In the genomic region with DNA sequence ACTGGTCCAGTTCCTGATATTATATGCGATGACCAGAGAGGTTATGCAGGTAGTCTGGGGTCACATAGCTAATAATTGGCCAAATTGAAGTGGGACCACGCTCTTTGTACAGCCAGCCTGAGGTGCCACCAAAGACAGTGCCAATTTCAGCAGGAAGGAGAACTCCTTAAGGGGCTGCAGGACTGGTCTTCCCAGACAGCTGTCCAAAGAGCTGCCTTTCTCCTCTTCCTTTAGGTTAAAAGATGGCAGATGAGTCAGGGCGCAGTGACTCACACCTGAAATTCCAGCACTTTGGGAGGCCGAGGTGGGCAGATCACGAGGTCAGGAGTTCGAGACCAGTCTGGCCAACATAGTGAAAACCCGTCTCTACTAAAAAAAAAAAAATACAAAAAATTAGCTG, we compare ENCODE assay signal across 19 cellular contexts.
"Had no signal": no experiment of that assay in that cellular context is flagged by ENCODE, and none has a peak within 500 bp of the region (broad histone marks: within the 10 kb centered on the region; RNA-seq: fewer than 3 reads in every experiment).

No MANE protein-coding gene starts in this region.

- H3K36me3 Mint-ChIP-seq: natural killer cell treated with Interleukin-12 subunit alpha and Interleukin-12 subunit beta and Interleukin-15 and Interleukin-18, amount 100 ng/mL, for 72 hours had no signal

- H3K4me3 Mint-ChIP-seq: activated naive CD8-positive, alpha-beta T cell; natural killer cell treated with Interleukin-12 subunit alpha and Interleukin-12 subunit beta and Interleukin-15 and Interleukin-18, amount 100 ng/mL, for 72 hours had no signal

- H3K36me3 ChIP-seq: colonic mucosa, gastroesophageal sphincter, thoracic aorta had no signal

- H3K9me3 Mint-ChIP-seq: natural killer cell treated with Interleukin-12 subunit alpha and Interleukin-12 subunit beta and Interleukin-15 and Interleukin-18, amount 100 ng/mL, for 72 hours had no signal

- H3K27me3 ChIP-seq: body of pancreas, colonic mucosa, gastroesophageal sphincter had no signal

- H3K27ac Mint-ChIP-seq: activated naive CD8-positive, alpha-beta T cell; natural killer cell treated with Interleukin-12 subunit alpha and Interleukin-12 subunit beta and Interleukin-15 and Interleukin-18, amount 100 ng/mL, for 72 hours had no signal

- FAIRE-seq: islet of Langerhans had no signal

- ATAC-seq: body of pancreas; gastroesophageal sphincter; left lobe of liver; natural killer cell treated with Interleukin-12 subunit alpha and Interleukin-12 subunit beta and Interleukin-15 and Interleukin-18, amount 100 ng/mL, for 72 hours had no signal

- H3K4me1 ChIP-seq: body of pancreas, colonic mucosa had no signal

- H3K4me3 ChIP-seq: body of pancreas, colonic mucosa, gastroesophageal sphincter, thoracic aorta had no signal

- DNase-seq: activated CD4-positive, alpha-beta T cell treated with anti-CD3 and anti-CD28 coated beads for 1 hour; activated CD4-positive, alpha-beta T cell treated with anti-CD3 and anti-CD28 coated beads, Interleukin-2, amount 50 U/mL, for 48 hours; activated effector memory CD4-positive, alpha-beta T cell treated with anti-CD3 and anti-CD28 coated beads, Interleukin-2, amount 50 U/mL, for 16 hours; activated T-cell treated with anti-CD3 and anti-CD28 coated beads, Interleukin-2, amount 50 U/mL, for 48 hours; amniotic stem cell; body of pancreas; central memory CD4-positive, alpha-beta T cell; effector CD8-positive, alpha-beta T cell; stimulated activated CD4-positive, alpha-beta T cell treated with anti-CD3 and anti-CD28 coated beads, Interleukin-12 subunit alpha, Interleukin-12 subunit beta, amount 100 ng/mL, for 4 hours; stimulated activated CD4-positive, alpha-beta T cell treated with anti-CD3 and anti-CD28 coated beads, Interleukin-2, amount 100 ng/mL, for 24 hours had no signal

- H3K9me3 ChIP-seq: body of pancreas, colonic mucosa, thoracic aorta had no signal

- H3K27ac ChIP-seq: body of pancreas, colonic mucosa, epithelial cell of prostate, thoracic aorta, VCaP had no signal
